ENCODE assay signal across 20 cellular contexts in the genomic region with DNA sequence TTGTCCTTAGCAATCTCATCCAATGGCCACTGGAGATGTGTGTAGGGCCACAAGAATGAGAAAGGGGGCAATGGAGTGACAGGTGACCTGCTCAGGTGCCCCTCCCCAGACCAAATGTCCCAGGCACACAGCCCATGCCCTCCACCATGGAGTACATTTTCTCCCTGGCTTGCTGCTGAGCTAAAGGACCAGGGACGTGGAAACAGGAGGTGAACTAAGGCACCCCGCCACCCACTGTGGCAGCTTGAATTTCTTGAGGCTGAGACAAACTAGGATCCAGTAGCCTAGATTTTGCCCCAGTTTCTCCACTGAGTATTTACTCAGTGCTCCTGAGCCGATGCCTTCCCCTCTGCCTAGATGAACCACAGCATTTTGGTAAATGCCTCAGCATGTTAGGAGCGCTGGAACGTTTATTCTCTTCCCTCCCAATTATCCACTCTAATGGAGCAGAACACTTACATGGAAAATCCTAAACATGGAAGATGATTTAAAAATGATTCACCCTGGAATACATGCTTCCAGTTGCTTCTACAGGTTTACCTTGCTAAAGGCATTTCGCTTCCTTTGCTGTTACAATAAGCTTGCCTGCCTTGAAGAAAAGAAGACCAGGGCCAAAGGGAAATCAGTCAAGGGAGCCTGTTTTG.
DNase-seq lines count a peak whose midpoint lies in the region; ATAC-seq and TF ChIP-seq lines count a peak whose summit lies in the region.
"Had no signal": no experiment of that assay in that cellular context is flagged by ENCODE, and none has a peak within 500 bp of the region (broad histone marks: within the 10 kb centered on the region; RNA-seq: fewer than 3 reads in every experiment).

No MANE protein-coding gene starts in this region.

- no peaks in the 10 kb centered on the region for H4K20me1 ChIP-seq in Loucy (ENCODE audit: insufficient read depth, low read length, poor library complexity, severe bottlenecking)

- DNase-seq in endodermal cell (no peak), cardiac septum (ENCODE audit: low spot score) (no peak), erythroblast (lab: John Stamatoyannopoulos, UW) (no peak)
- DNase-seq in activated CD8-positive, alpha-beta T cell treated with anti-CD3 and anti-CD28 coated beads for 36 hours = no peak
- DNase-seq: activated CD4-positive, alpha-beta T cell treated with anti-CD3 and anti-CD28 coated beads, Interleukin-2, amount 10 ng/mL, durations not matched to agents 24 days and 14 days; DMS53; H7; mesendoderm; NCI-H2081 treated with DMSO at 0.1 percent for 48 hours; NCI-H526; nucleus accumbens; stimulated activated CD4-positive, alpha-beta T cell treated with anti-CD3 and anti-CD28 coated beads, Interleukin-4, amount 100 ng/mL, for 24 hours; testis had no signal

- H3K79me2 ChIP-seq in Loucy (ENCODE audit: insufficient read depth, low read length) = no peaks in the 10 kb centered on the region

- peak overlapping the region; percentile 64 for H3K4me3 ChIP-seq in Loucy (ENCODE audit: low read length, poor library complexity, severe bottlenecking)
- H3K4me3 ChIP-seq in endodermal cell (ENCODE audit: low read length) = no peak overlapping the region
- H3K4me3 ChIP-seq in neutrophil (ENCODE audit: low read depth in 1 of 2, low read length in 1 of 2) = no peak overlapping the region
- H3K4me3 ChIP-seq: right lobe of liver, testis had no signal

- peak overlapping the region; percentile 75 for H2AFZ ChIP-seq in Loucy (ENCODE audit: low read length)

- no peak overlapping the region for H3K4me3 Mint-ChIP-seq in endodermal cell
- H3K4me3 Mint-ChIP-seq in activated CD8-positive, alpha-beta T cell treated with anti-CD3 and anti-CD28 coated beads for 36 hours = no peak overlapping the region
- H3K4me3 Mint-ChIP-seq: activated CD4-positive, alpha-beta T cell treated with anti-CD3 and anti-CD28 coated beads, Interleukin-2, amount 10 ng/mL, durations not matched to agents 24 days and 14 days; activated naive CD4-positive, alpha-beta T cell treated with anti-CD3 and anti-CD28 coated beads for 36 hours had no signal

- peak overlapping the region; percentile 76 for H3K4me2 ChIP-seq in Loucy (ENCODE audit: low read depth, low read length, poor library complexity, severe bottlenecking)

- TF ChIP-seq CTCF in Loucy (conservative IDR thresholded peaks at IDR 0.05; ENCODE audit: low read length) (no peak), endodermal cell (conservative IDR thresholded peaks at IDR 0.05) (no peak), neutrophil (IDR thresholded peaks at IDR 0.05) (no peak)
- TF ChIP-seq CTCF in activated CD8-positive, alpha-beta T cell treated with anti-CD3 and anti-CD28 coated beads for 36 hours (IDR thresholded peaks at IDR 0.05) = no peak

- H3K9me3 ChIP-seq in Loucy (ENCODE audit: insufficient read depth, low read depth, low read length) (no peaks in the 10 kb centered on the region), endodermal cell (ENCODE audit: control insufficient read depth, low read length) (no peaks in the 10 kb centered on the region), neutrophil (no peaks in the 10 kb centered on the region)
- H3K9me3 ChIP-seq: right lobe of liver, testis had no signal

- CTCF ChIA-PET in activated CD8-positive, alpha-beta T cell treated with anti-CD3 and anti-CD28 coated beads for 36 hours (lab: Charles Lee) = no interaction called here

- 0 out of 2 replicates have a peak, but pooled peaks cover 3% of the 10 kb centered on the region for H3F3A ChIP-seq in Loucy (ENCODE audit: low read depth)

- peaks cover 26% of the 10 kb centered on the region for H3K4me1 Mint-ChIP-seq in endodermal cell
- H3K4me1 Mint-ChIP-seq in activated CD8-positive, alpha-beta T cell treated with anti-CD3 and anti-CD28 coated beads for 36 hours (ENCODE audit: low read depth) = peaks cover 12% of the 10 kb centered on the region

- H3K36me3 ChIP-seq in Loucy (ENCODE audit: insufficient read depth, low read length) (no peaks in the 10 kb centered on the region), endodermal cell (ENCODE audit: control insufficient read depth, insufficient read depth, low read length) (no peaks in the 10 kb centered on the region), neutrophil (no peaks in the 10 kb centered on the region)
- H3K36me3 ChIP-seq: right lobe of liver had no signal

- no peaks in the 10 kb centered on the region for H3K9me2 ChIP-seq in Loucy (replicated peaks; ENCODE audit: low read depth, low read length)

- ATAC-seq in HG02973 (IDR thresholded peaks at IDR 0.05; ENCODE audit: unreplicated experiment) = no peak
- no peak for ATAC-seq in activated CD8-positive, alpha-beta T cell treated with anti-CD3 and anti-CD28 coated beads for 36 hours
- ATAC-seq: esophagus mucosa, right lobe of liver had no signal

- intact Hi-C loops in cardiac septum (cut with DNase I) = no loop called here
- intact Hi-C loops in activated CD8-positive, alpha-beta T cell treated with anti-CD3 and anti-CD28 coated beads for 36 hours (cut with micrococcal nuclease) = no loop called here

- POLR2A ChIA-PET in activated CD8-positive, alpha-beta T cell treated with anti-CD3 and anti-CD28 coated beads for 36 hours (lab: Charles Lee) = interaction anchor here (1.2 to 1.4 kb wide), 2 partner anchors 10 to 11 kb away, joined by 3 read pairs; no protein-coding TSS in a partner anchor

- H3K27ac ChIP-seq in endodermal cell (ENCODE audit: low read depth, low read length) = no peak overlapping the region
- H3K27ac ChIP-seq in neutrophil = peak overlapping the region; percentile 90
- H3K27ac ChIP-seq: C4-2B, right lobe of liver, testis had no signal

- peak overlapping the region; percentile 78 for H3K27ac Mint-ChIP-seq in endodermal cell
- no peak overlapping the region for H3K27ac Mint-ChIP-seq in activated CD8-positive, alpha-beta T cell treated with anti-CD3 and anti-CD28 coated beads for 36 hours

- H3K27me3 Mint-ChIP-seq in endodermal cell (ENCODE audit: insufficient read depth) = no peaks in the 10 kb centered on the region
- H3K27me3 Mint-ChIP-seq in activated CD8-positive, alpha-beta T cell treated with anti-CD3 and anti-CD28 coated beads for 36 hours = no peaks in the 10 kb centered on the region
- H3K27me3 Mint-ChIP-seq: activated CD4-positive, alpha-beta T cell treated with anti-CD3 and anti-CD28 coated beads, Interleukin-2, amount 10 ng/mL, durations not matched to agents 24 days and 14 days had no signal

- no peaks in the 10 kb centered on the region for H3K9me3 Mint-ChIP-seq in endodermal cell
- H3K9me3 Mint-ChIP-seq in activated CD8-positive, alpha-beta T cell treated with anti-CD3 and anti-CD28 coated beads for 36 hours = no peaks in the 10 kb centered on the region
- H3K9me3 Mint-ChIP-seq: activated CD4-positive, alpha-beta T cell treated with anti-CD3 and anti-CD28 coated beads, Interleukin-2, amount 10 ng/mL, durations not matched to agents 24 days and 14 days; activated naive CD4-positive, alpha-beta T cell treated with anti-CD3 and anti-CD28 coated beads for 36 hours had no signal

- peak overlapping the region; percentile 75 for H3K9ac ChIP-seq in Loucy (ENCODE audit: low read depth, low read length, poor library complexity, severe bottlenecking)
- no peak overlapping the region for H3K9ac ChIP-seq in endodermal cell (ENCODE audit: extremely low read depth, low read length, poor library complexity, severe bottlenecking)

- no peak for TF ChIP-seq POLR2A in erythroblast (IDR thresholded peaks at IDR 0.05; ENCODE audit: low read length)

- H3K27me3 ChIP-seq in Loucy (ENCODE audit: insufficient read depth, low read length, poor library complexity, severe bottlenecking) = no peaks in the 10 kb centered on the region
- H3K27me3 ChIP-seq in endodermal cell (ENCODE audit: control insufficient read depth, insufficient read depth, low read length, poor library complexity, severe bottlenecking) = no peaks in the 10 kb centered on the region
- no peaks in the 10 kb centered on the region for H3K27me3 ChIP-seq in neutrophil
- H3K27me3 ChIP-seq: right lobe of liver, testis had no signal

- no peaks in the 10 kb centered on the region for H3K36me3 Mint-ChIP-seq in endodermal cell (ENCODE audit: low read depth)
- no peaks in the 10 kb centered on the region for H3K36me3 Mint-ChIP-seq in activated CD8-positive, alpha-beta T cell treated with anti-CD3 and anti-CD28 coated beads for 36 hours (ENCODE audit: low read depth)

- H3K4me1 ChIP-seq in Loucy (ENCODE audit: insufficient read depth, low read length, poor library complexity, severe bottlenecking) (peaks cover 41% of the 10 kb centered on the region), endodermal cell (ENCODE audit: control insufficient read depth, insufficient read depth, low read length) (peaks cover 18% of the 10 kb centered on the region), neutrophil (ENCODE audit: control insufficient read depth in 1 of 2, insufficient read depth in 1 of 2, low read depth in 1 of 2, low read length in 1 of 2) (peaks cover 55 to 62% of the 10 kb centered on the region in 2 experiments)
- H3K4me1 ChIP-seq: right lobe of liver had no signal

- 93 to 94% methylated on average over 6 of the region's 6 CpGs for WGBS in endodermal cell (ENCODE audit: insufficient coverage in 1 of 2, insufficient read length in 1 of 2), 2 experiments
